In the genomic region with DNA sequence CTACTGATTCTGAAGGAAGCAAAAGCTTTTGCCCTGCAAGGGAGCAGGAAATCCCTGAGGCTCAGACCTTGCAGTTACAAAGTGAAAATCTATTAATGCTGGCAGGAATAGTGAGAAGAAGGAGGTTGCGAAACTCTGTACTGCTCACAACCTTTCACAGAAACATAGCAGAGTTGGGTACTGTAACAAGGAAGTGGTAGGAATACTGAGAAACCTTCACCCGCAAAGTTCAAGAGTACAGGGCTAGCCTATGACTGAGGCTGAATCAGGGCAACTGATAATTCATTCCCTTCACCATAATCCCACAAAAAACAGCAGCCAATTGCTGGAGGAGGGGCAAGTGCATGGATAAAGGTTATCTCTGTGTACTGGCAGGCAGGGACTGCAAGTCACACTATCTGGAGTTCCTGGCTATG, we compare ENCODE assay signal across 8 cellular contexts. TPM values are rescaled to one million over a fixed set of nuclear protein-coding genes. Genes with fewer than 3 reads are reported as not detected.
A peak's percentile ranks its signal among the peaks of the same experiment; 100 is the strongest.
DNase-seq lines count a peak whose midpoint lies in the region; TF ChIP-seq lines count a peak whose summit lies in the region.

No MANE protein-coding gene starts in this region.

- DNase-seq in GM04504 (ENCODE audit: low read depth), result peak; percentile 15
- DNase-seq in HCEC 1CT, result peak; percentile 96
- peak; percentile 47 for DNase-seq in MM.1S
- peak; percentile 78 for DNase-seq in foreskin fibroblast
- no peak for DNase-seq in smooth muscle cell (lab: John Stamatoyannopoulos, UW; ENCODE audit: unreplicated experiment)
- no peak for DNase-seq in head of caudate nucleus
- DNase-seq in mesenteric fat pad (ENCODE audit: low spot score), result no peak
- DNase-seq in stimulated activated CD4-positive, alpha-beta T cell treated with anti-CD3 and anti-CD28 coated beads, Interleukin-12 subunit alpha, Interleukin-12 subunit beta, amount 100 ng/mL, for 4 hours, result no peak

- peaks cover 9% of the 10 kb centered on the region for H3K4me1 ChIP-seq in MM.1S (ENCODE audit: low read length)
- H3K4me1 ChIP-seq in smooth muscle cell (ENCODE audit: low read depth), result no peaks in the 10 kb centered on the region

- H3K9ac ChIP-seq in MM.1S (ENCODE audit: low read length) (no peak overlapping the region), smooth muscle cell (ENCODE audit: low read depth) (no peak overlapping the region)

- no peaks in the 10 kb centered on the region for H3K79me2 ChIP-seq in MM.1S (ENCODE audit: low read length)
- no peaks in the 10 kb centered on the region for H3K79me2 ChIP-seq in smooth muscle cell (ENCODE audit: low read depth)

- H3K9me3 ChIP-seq in MM.1S (replicated peaks; ENCODE audit: insufficient read depth, low read length) (no peaks in the 10 kb centered on the region), smooth muscle cell (replicated peaks; ENCODE audit: low read depth) (no peaks in the 10 kb centered on the region)

- H2AFZ ChIP-seq in MM.1S (ENCODE audit: low read length), result no peak overlapping the region
- no peak overlapping the region for H2AFZ ChIP-seq in smooth muscle cell (ENCODE audit: low read depth)

- H3K27me3 ChIP-seq in MM.1S (replicated peaks; ENCODE audit: insufficient read depth, low read length), result no peaks in the 10 kb centered on the region
- H3K27me3 ChIP-seq in smooth muscle cell (ENCODE audit: low read depth), result no peaks in the 10 kb centered on the region

- no peak for TF ChIP-seq CTCF in MM.1S (IDR thresholded peaks at IDR 0.05; ENCODE audit: low read length)
- no peak for TF ChIP-seq CTCF in foreskin fibroblast (IDR thresholded peaks at IDR 0.05; ENCODE audit: low read depth, low read length)
- TF ChIP-seq CTCF in smooth muscle cell (IDR thresholded peaks at IDR 0.05; ENCODE audit: borderline replicate concordance, insufficient read depth, poor library complexity, severe bottlenecking), result no peak

- no peaks in the 10 kb centered on the region for H3K9me2 ChIP-seq in MM.1S (replicated peaks; ENCODE audit: insufficient read depth, low read length)

- H3K27ac ChIP-seq in MM.1S (ENCODE audit: low read length), result peak overlapping the region; percentile 28; the same call in 1 of the 2 replicates
- H3K27ac ChIP-seq in smooth muscle cell (ENCODE audit: low read depth), result no peak overlapping the region

- H3K36me3 ChIP-seq in MM.1S (replicated peaks; ENCODE audit: insufficient read depth, low read length), result no peaks in the 10 kb centered on the region
- no peaks in the 10 kb centered on the region for H3K36me3 ChIP-seq in smooth muscle cell (ENCODE audit: low read depth)

- peaks cover 9% of the 10 kb centered on the region for H3F3A ChIP-seq in MM.1S (ENCODE audit: insufficient read depth, low read length)
- no peaks in the 10 kb centered on the region for H3F3A ChIP-seq in smooth muscle cell (ENCODE audit: low read depth)

- H3K4me3 ChIP-seq in MM.1S (ENCODE audit: low read length) (no peak overlapping the region), foreskin fibroblast (ENCODE audit: low read depth in 1 of 2, low read length in 2 of 2) (no peak overlapping the region), smooth muscle cell (no peak overlapping the region)

- intact Hi-C loops in head of caudate nucleus (cut with DNase I), result no loop called here

- peak overlapping the region; percentile 27 for H3K4me2 ChIP-seq in MM.1S (ENCODE audit: low read depth, low read length)
- no peak overlapping the region for H3K4me2 ChIP-seq in smooth muscle cell

- H4K20me1 ChIP-seq in MM.1S (ENCODE audit: insufficient read depth, low read length) (no peaks in the 10 kb centered on the region), smooth muscle cell (ENCODE audit: low read depth) (no peaks in the 10 kb centered on the region)

- 92% methylated on average over 2 of the region's 2 CpGs for WGBS in smooth muscle cell (ENCODE audit: low lambda C conversion rate)

RNA-seq across cellular contexts. Expression of a gene that starts 23.9 kb away (rescaled TPM):
- total RNA-seq in smooth muscle cell (33.3 and 39.9 TPM in 2 replicates), mesenteric fat pad (40.3 TPM)
- polyA plus RNA-seq in smooth muscle cell, result 15.7 and 17.4 TPM in 2 replicates

Comparison
In these comparisons a context has a peak if more than half of its experiments do, and no peak if none do; other contexts are left out.
1. DNase-seq: peak in GM04504 (single experiment), HCEC 1CT (single experiment), MM.1S (single experiment) and foreskin fibroblast (2 of 2); none in smooth muscle cell (single experiment), head of caudate nucleus (0 of 42), mesenteric fat pad (single experiment) and stimulated activated CD4-positive, alpha-beta T cell treated with anti-CD3 and anti-CD28 coated beads, Interleukin-12 subunit alpha, Interleukin-12 subunit beta, amount 100 ng/mL, for 4 hours (single experiment).